Comparison of ENCODE assay signal across 9 cellular contexts in genomic region chr5:59328801-59329296, GRCh38.
DNase-seq lines count a peak whose midpoint lies in the region; ATAC-seq and TF ChIP-seq lines count a peak whose summit lies in the region.
"Had no signal": no experiment of that assay in that cellular context is flagged by ENCODE, and none has a peak within 500 bp of the region (broad histone marks: within the 10 kb centered on the region; RNA-seq: fewer than 3 reads in every experiment).

No MANE protein-coding gene starts in this region.

- no peak overlapping the region for H3K4me3 ChIP-seq in left lung

- intact Hi-C loops in left lung (cut with DNase I), result no loop called here

- no peak overlapping the region for H3K4me3 Mint-ChIP-seq in activated T-cell treated with anti-CD3 and anti-CD28 coated beads, Interleukin-2, amount 50 U/mL, for 24 hours

- H3K27me3 Mint-ChIP-seq in activated T-cell treated with anti-CD3 and anti-CD28 coated beads, Interleukin-2, amount 50 U/mL, for 24 hours, result peaks cover 9% of the 10 kb centered on the region

- TF ChIP-seq CTCF in left lung (IDR thresholded peaks at IDR 0.05), result no peak

- no peak overlapping the region for H3K27ac Mint-ChIP-seq in activated T-cell treated with anti-CD3 and anti-CD28 coated beads, Interleukin-2, amount 50 U/mL, for 24 hours

- no peak overlapping the region for H3K27ac ChIP-seq in left lung

- H3K36me3 ChIP-seq in left lung, result no peaks in the 10 kb centered on the region

- ATAC-seq in left lung (peak; percentile 44), HG02840 (IDR thresholded peaks at IDR 0.05; ENCODE audit: low FRiP score, unreplicated experiment) (no peak), GM18498 (IDR thresholded peaks at IDR 0.05; ENCODE audit: unreplicated experiment) (no peak)

- H3K4me1 ChIP-seq in left lung, result no peaks in the 10 kb centered on the region

- no peaks in the 10 kb centered on the region for H3K9me3 Mint-ChIP-seq in activated T-cell treated with anti-CD3 and anti-CD28 coated beads, Interleukin-2, amount 50 U/mL, for 24 hours

- no peaks in the 10 kb centered on the region for H3K36me3 Mint-ChIP-seq in activated T-cell treated with anti-CD3 and anti-CD28 coated beads, Interleukin-2, amount 50 U/mL, for 24 hours (ENCODE audit: low read depth)

- H3K4me1 Mint-ChIP-seq in activated T-cell treated with anti-CD3 and anti-CD28 coated beads, Interleukin-2, amount 50 U/mL, for 24 hours (ENCODE audit: low read depth), result no peaks in the 10 kb centered on the region

- DNase-seq in DMS79 (lab: John Stamatoyannopoulos, UW) (peak; percentile 67), NCI-H1092 treated with DMSO at 0.1 percent for 48 hours (lab: John Stamatoyannopoulos, UW) (peak; percentile 49), dermis blood vessel endothelial cell (peak; percentile 90), left lung (no peak), NCI-H2171 (lab: John Stamatoyannopoulos, UW) (no peak)
- no peak for DNase-seq in activated T-cell treated with anti-CD3 and anti-CD28 coated beads, Interleukin-2, amount 50 U/mL, for 24 hours
- DNase-seq: cortex of kidney had no signal

- H3K9me3 ChIP-seq in left lung, result no peaks in the 10 kb centered on the region

- no peaks in the 10 kb centered on the region for H3K27me3 ChIP-seq in left lung

Comparison
In these comparisons a context has a peak if more than half of its experiments do, and no peak if none do; other contexts are left out.
1. DNase-seq: peak in DMS79 (single experiment), NCI-H1092 treated with DMSO at 0.1 percent for 48 hours (single experiment) and dermis blood vessel endothelial cell (single experiment); none in left lung (0 of 2), activated T-cell treated with anti-CD3 and anti-CD28 coated beads, Interleukin-2, amount 50 U/mL, for 24 hours (single experiment) and NCI-H2171 (single experiment).